ENCODE assay signal across 15 cellular contexts in the genomic region with DNA sequence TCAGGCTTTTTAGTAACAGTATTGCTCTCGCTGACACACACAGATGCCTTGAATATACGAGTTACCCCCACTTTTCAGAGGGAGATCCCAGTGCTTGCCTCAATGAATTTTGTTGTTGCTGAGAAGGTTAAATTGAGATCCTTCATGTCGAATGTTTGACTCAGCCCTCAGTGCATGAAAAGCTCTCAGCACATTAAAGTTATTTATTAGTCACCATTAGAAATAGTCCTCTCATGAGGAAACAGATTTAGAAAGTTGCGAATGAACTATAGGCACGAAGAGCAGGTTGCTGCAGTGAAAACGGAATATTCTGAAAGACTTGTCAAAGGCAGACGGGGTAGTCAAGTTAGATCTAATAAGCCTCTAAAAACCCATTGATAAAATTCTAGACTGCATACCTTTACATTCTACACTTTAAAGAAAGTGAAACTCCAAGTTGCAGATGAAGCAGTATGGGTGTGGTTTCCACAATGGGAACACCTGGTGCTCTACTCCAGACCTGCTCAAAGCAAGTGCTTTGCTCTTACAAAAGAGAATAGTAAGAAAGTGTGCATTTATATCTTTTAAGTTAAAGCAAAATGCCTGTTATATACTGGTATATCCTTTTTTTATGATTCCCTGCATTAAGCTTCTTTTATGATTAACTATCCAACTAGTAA.
"Had no signal": no experiment of that assay in that cellular context is flagged by ENCODE, and none has a peak within 500 bp of the region (broad histone marks: within the 10 kb centered on the region; RNA-seq: fewer than 3 reads in every experiment).

No MANE protein-coding gene starts in this region.

- H3K4me3 Mint-ChIP-seq: activated naive CD8-positive, alpha-beta T cell treated with anti-CD3 and anti-CD28 coated beads for 36 hours; mesothelial cell of epicardium; natural killer cell; stimulated activated naive B cell treated with anti-CD40 and anti-IgM and Interleukin-4, amounts not matched to agents 10 μg/mL and 1 μg/mL and 100 μg/mL, for 72 hours had no signal

- H3K9me3 Mint-ChIP-seq: activated naive CD8-positive, alpha-beta T cell treated with anti-CD3 and anti-CD28 coated beads for 36 hours; natural killer cell had no signal

- H3K27ac ChIP-seq: breast epithelium, hepatocyte, lower lobe of right lung, transverse colon, VCaP had no signal

- H3K4me1 Mint-ChIP-seq: mesothelial cell of epicardium; stimulated activated naive B cell treated with anti-CD40 and anti-IgM and Interleukin-4, amounts not matched to agents 10 μg/mL and 1 μg/mL and 100 μg/mL, for 72 hours had no signal

- H3K9me3 ChIP-seq: lower lobe of right lung, transverse colon had no signal

- H3K36me3 Mint-ChIP-seq: activated naive CD8-positive, alpha-beta T cell treated with anti-CD3 and anti-CD28 coated beads for 36 hours; mesothelial cell of epicardium; natural killer cell; stimulated activated naive B cell treated with anti-CD40 and anti-IgM and Interleukin-4, amounts not matched to agents 10 μg/mL and 1 μg/mL and 100 μg/mL, for 72 hours had no signal

- H3K4me1 ChIP-seq: breast epithelium, lower lobe of right lung, transverse colon had no signal

- H3K36me3 ChIP-seq: breast epithelium, lower lobe of right lung, transverse colon had no signal

- H3K4me3 ChIP-seq: breast epithelium, hepatocyte, lower lobe of right lung, transverse colon had no signal

- DNase-seq: activated CD4-positive, alpha-beta T cell treated with anti-CD3 and anti-CD28 coated beads, Interleukin-2, amount 50 U/mL, for 1 hour; activated effector memory CD4-positive, alpha-beta T cell treated with anti-CD3 and anti-CD28 coated beads, Interleukin-2, amount 50 U/mL, for 16 hours; activated naive CD8-positive, alpha-beta T cell treated with anti-CD3 and anti-CD28 coated beads for 36 hours; activated T-cell treated with anti-CD3 and anti-CD28 coated beads for 4 hours; anterior cingulate cortex; effector CD4-positive, alpha-beta T cell; lower lobe of right lung; natural killer cell; right cardiac atrium; stimulated activated naive B cell treated with anti-CD40 and anti-IgM and Interleukin-4, amounts not matched to agents 10 μg/mL and 1 μg/mL and 100 μg/mL, for 72 hours; transverse colon had no signal

- ATAC-seq: lower lobe of right lung; natural killer cell; right cardiac atrium; stimulated activated naive B cell treated with anti-CD40 and anti-IgM and Interleukin-4, amounts not matched to agents 10 μg/mL and 1 μg/mL and 100 μg/mL, for 72 hours had no signal

- H3K27ac Mint-ChIP-seq: activated naive CD8-positive, alpha-beta T cell treated with anti-CD3 and anti-CD28 coated beads for 36 hours; mesothelial cell of epicardium; natural killer cell; stimulated activated naive B cell treated with anti-CD40 and anti-IgM and Interleukin-4, amounts not matched to agents 10 μg/mL and 1 μg/mL and 100 μg/mL, for 72 hours had no signal
